Comparison of ENCODE assay signal across 11 cellular contexts in genomic region chr7:86615711-86616110, GRCh38. TPM values are rescaled to one million over a fixed set of nuclear protein-coding genes. Genes with fewer than 3 reads are reported as not detected.
"Had no signal": no experiment of that assay in that cellular context is flagged by ENCODE, and none has a peak within 500 bp of the region (broad histone marks: within the 10 kb centered on the region; RNA-seq: fewer than 3 reads in every experiment).

No MANE protein-coding gene starts in this region.

RNA-seq across cellular contexts. Expression of gene GRM3, which starts 28.0 kb away (rescaled TPM):
- total RNA-seq: activated CD4-positive, alpha-beta memory T cell treated with anti-CD3 and anti-CD28 coated beads for 36 hours; activated CD4-positive, alpha-beta T cell treated with anti-CD3 and anti-CD28 coated beads for 36 hours; activated CD8-positive, alpha-beta memory T cell treated with anti-CD3 and anti-CD28 coated beads, Interleukin-2, amount 10 ng/mL, durations not matched to agents 7 days and 5 days; activated naive CD4-positive, alpha-beta T cell treated with anti-CD3 and anti-CD28 coated beads for 36 hours; activated T-helper 2 cell treated with anti-CD3 and anti-CD28 coated beads, Interferon-gamma antibody, Interleukin-2, Interleukin-4, amounts not matched to agents 10 μg/mL and 5 μg/mL and 100 μg/mL, durations not matched to agents 14 hours and 24 hours and 36 hours; aorta; natural killer cell; prostate gland; subcutaneous adipose tissue had no signal
- polyA plus RNA-seq: aorta, immature natural killer cell, liver had no signal
